11 cellular contexts compared by ENCODE assay signal in genomic region chr1:156691665-156692408, GRCh38. TPM values are rescaled to one million over a fixed set of nuclear protein-coding genes. Genes with fewer than 3 reads are reported as not detected.
DNase-seq lines count a peak whose midpoint lies in the region; ATAC-seq and TF ChIP-seq lines count a peak whose summit lies in the region.
"Had no signal": no experiment of that assay in that cellular context is flagged by ENCODE, and none has a peak within 500 bp of the region (broad histone marks: within the 10 kb centered on the region; RNA-seq: fewer than 3 reads in every experiment).

No MANE protein-coding gene starts in this region.

- H3K27ac Mint-ChIP-seq in natural killer cell treated with Interleukin-12 subunit alpha and Interleukin-12 subunit beta and Interleukin-15 and Interleukin-18, amount 100 ng/mL, for 72 hours = peak overlapping the region in 1 of 2 donors; percentile 28

- H3K36me3 ChIP-seq in WERI-Rb-1 = no peaks in the 10 kb centered on the region
- no peaks in the 10 kb centered on the region for H3K36me3 ChIP-seq in iPS-20b (ENCODE audit: insufficient read depth, low read depth, low read length)
- H3K36me3 ChIP-seq in tibial artery = no peaks in the 10 kb centered on the region
- no peaks in the 10 kb centered on the region for H3K36me3 ChIP-seq in A673 (ENCODE audit: insufficient read depth, low read length, poor library complexity, severe bottlenecking)

- H3K4me1 Mint-ChIP-seq in natural killer cell treated with Interleukin-12 subunit alpha and Interleukin-12 subunit beta and Interleukin-15 and Interleukin-18, amount 100 ng/mL, for 72 hours (ENCODE audit: low read depth in 2 of 2) = peaks cover 18 to 20% of the 10 kb centered on the region in 2 donors

- no peaks in the 10 kb centered on the region for H3K9me3 Mint-ChIP-seq in natural killer cell treated with Interleukin-12 subunit alpha and Interleukin-12 subunit beta and Interleukin-15 and Interleukin-18, amount 100 ng/mL, for 72 hours
- H3K9me3 Mint-ChIP-seq: central memory CD8-positive, alpha-beta T cell had no signal

- H3K4me1 ChIP-seq in iPS-20b (ENCODE audit: insufficient read depth, low read length) (peaks cover 49% of the 10 kb centered on the region), tibial artery (peaks cover 0 to 43% (median 11%) of the 10 kb centered on the region in 4 donors), A673 (ENCODE audit: insufficient read depth, low read length, poor library complexity, severe bottlenecking) (peaks cover 22% of the 10 kb centered on the region)

- H3K27me3 Mint-ChIP-seq in natural killer cell treated with Interleukin-12 subunit alpha and Interleukin-12 subunit beta and Interleukin-15 and Interleukin-18, amount 100 ng/mL, for 72 hours = peaks cover 43 to 50% of the 10 kb centered on the region in 2 donors

- H3K4me3 ChIP-seq in WERI-Rb-1 (ENCODE audit: low read depth, low read length) (no peak overlapping the region), iPS-20b (ENCODE audit: low read length) (peak overlapping the region; percentile 60), tibial artery (no peak overlapping the region), A673 (ENCODE audit: low read depth, low read length, poor library complexity, severe bottlenecking) (no peak overlapping the region)
- H3K4me3 ChIP-seq: testis had no signal

- CTCF ChIA-PET in A673 (lab: Charles Lee) = interaction anchor here (0.6 to 4.7 kb wide), 4 partner anchors 14 to 198 kb away, joined by 3 to 117 read pairs (median 4); partner anchors contain the start of genes ISG20L2 and METTL25B

- intact Hi-C loops in tibial artery (cut with DNase I; ENCODE audit: low total_unique reads) = loop anchor here (2.0 kb wide), 1 partner anchor 33 kb away; no protein-coding TSS in a partner anchor
- intact Hi-C loops in A673 (cut with micrococcal nuclease; ENCODE audit: unreplicated experiment) = no loop called here

- H3K27me3 ChIP-seq in WERI-Rb-1 (ENCODE audit: insufficient read depth, low read depth, severe bottlenecking) (no peaks in the 10 kb centered on the region), iPS-20b (ENCODE audit: insufficient read depth, low read length) (peaks cover 16% of the 10 kb centered on the region; the same call in 1 of the 2 replicates), tibial artery (peaks cover 3 to 56% of the 10 kb centered on the region in 2 donors), A673 (replicated peaks; ENCODE audit: insufficient read depth, low read depth, low read length, poor library complexity) (no peaks in the 10 kb centered on the region)
- H3K27me3 ChIP-seq: testis had no signal

- no peaks in the 10 kb centered on the region for H3K36me3 Mint-ChIP-seq in natural killer cell treated with Interleukin-12 subunit alpha and Interleukin-12 subunit beta and Interleukin-15 and Interleukin-18, amount 100 ng/mL, for 72 hours

- peak; percentile 34 for TF ChIP-seq CTCF in WERI-Rb-1 (IDR thresholded peaks at IDR 0.05; ENCODE audit: low read depth, low read length)
- TF ChIP-seq CTCF in tibial artery (IDR thresholded peaks at IDR 0.05) = no peak
- TF ChIP-seq CTCF in A673 (conservative IDR thresholded peaks at IDR 0.05; ENCODE audit: low read depth, low read length) = no peak

- peak overlapping the region; percentile 78; the same call in 1 of the 2 replicates for H3K9ac ChIP-seq in iPS-20b (ENCODE audit: low read depth, low read length)

- POLR2A ChIA-PET in A673 (lab: Charles Lee; ENCODE audit: low non-redundant PET) = interaction anchor here (1.0 kb wide), 1 partner anchor 34 kb away, joined by 3 read pairs; no protein-coding TSS in a partner anchor

- H3K9me3 ChIP-seq in WERI-Rb-1 (ENCODE audit: severe bottlenecking) (no peaks in the 10 kb centered on the region), iPS-20b (ENCODE audit: insufficient read depth, low read depth, low read length) (no peaks in the 10 kb centered on the region), tibial artery (no peaks in the 10 kb centered on the region), A673 (ENCODE audit: low read depth, low read length, poor library complexity, severe bottlenecking) (no peaks in the 10 kb centered on the region)
- H3K9me3 ChIP-seq: testis had no signal

- no TSS peak for BruUV-seq in A673 (replicated peaks; lab: Mats Ljungman, UMichigan)

- H3K27ac ChIP-seq in WERI-Rb-1 (peak overlapping the region; percentile 82), iPS-20b (ENCODE audit: low read length) (peak overlapping the region; percentile 79), tibial artery (no peak overlapping the region), A673 (ENCODE audit: low read depth, low read length, poor library complexity, severe bottlenecking) (no peak overlapping the region)
- H3K27ac ChIP-seq: testis had no signal

- peak; percentile 72 for DNase-seq in A172 (ENCODE audit: low spot score)
- DNase-seq in HCEC 1CT = peak; percentile 40
- peak; percentile 83 for DNase-seq in WERI-Rb-1
- no peak for DNase-seq in natural killer cell treated with Interleukin-12 subunit alpha and Interleukin-12 subunit beta and Interleukin-15 and Interleukin-18, amount 100 ng/mL, for 72 hours (ENCODE audit: low spot score)
- no peak for DNase-seq in activated CD4-positive, alpha-beta T cell treated with anti-CD3 and anti-CD28 coated beads, Interleukin-2, amount 50 U/mL, for 1 hour
- no peak for DNase-seq in tibial artery
- no peak for DNase-seq in A673 (ENCODE audit: low spot score)
- DNase-seq: activated CD4-positive, alpha-beta T cell treated with anti-CD3 and anti-CD28 coated beads for 1 hour; testis had no signal

- ATAC-seq in natural killer cell treated with Interleukin-12 subunit alpha and Interleukin-12 subunit beta and Interleukin-15 and Interleukin-18, amount 100 ng/mL, for 72 hours = no peak

- H3K4me3 Mint-ChIP-seq in natural killer cell treated with Interleukin-12 subunit alpha and Interleukin-12 subunit beta and Interleukin-15 and Interleukin-18, amount 100 ng/mL, for 72 hours = no peak overlapping the region
- H3K4me3 Mint-ChIP-seq: central memory CD8-positive, alpha-beta T cell had no signal

RNA-seq across cellular contexts. Expression of gene CRABP2, which starts 13.5 kb away (rescaled TPM):
- total RNA-seq in A172 (2014; rRNA removed; shearing (Covaris generic)) = 5.4 and 6.3 TPM in 2 replicates
- total RNA-seq in natural killer cell treated with Interleukin-12 subunit alpha and Interleukin-12 subunit beta and Interleukin-15 and Interleukin-18, amount 100 ng/mL, for 72 hours = 1 to 10 TPM; 2.4 to 4.6 TPM
- 1.1 and 4.0 TPM in 2 replicates for total RNA-seq in A673 (2021)

RNA-seq across cellular contexts. Expression of gene NES, which starts 14.6 kb away (rescaled TPM):
- total RNA-seq in A172 (2014; rRNA removed; shearing (Covaris generic)) = 60.4 and 105 TPM in 2 replicates
- total RNA-seq in natural killer cell treated with Interleukin-12 subunit alpha and Interleukin-12 subunit beta and Interleukin-15 and Interleukin-18, amount 100 ng/mL, for 72 hours = not detected
- 8.7 and 12.3 TPM in 2 replicates for total RNA-seq in A673 (2021)

RNA-seq across cellular contexts. Expression of gene METTL25B, which starts 36.4 kb away (rescaled TPM):
- 4.9 and 5.7 TPM in 2 replicates for total RNA-seq in A172 (2014; rRNA removed; shearing (Covaris generic))
- total RNA-seq in natural killer cell treated with Interleukin-12 subunit alpha and Interleukin-12 subunit beta and Interleukin-15 and Interleukin-18, amount 100 ng/mL, for 72 hours = 10 to 100 TPM; 33.0 to 37.4 TPM
- 20.2 TPM in 2 replicates for total RNA-seq in A673 (2021)

RNA-seq across cellular contexts. Expression of gene ISG20L2, which starts 36.7 kb away (rescaled TPM):
- 18.9 and 25.6 TPM in 2 replicates for total RNA-seq in A172 (2014; rRNA removed; shearing (Covaris generic))
- 10 to 100 TPM; 67.5 to 97.5 TPM for total RNA-seq in natural killer cell treated with Interleukin-12 subunit alpha and Interleukin-12 subunit beta and Interleukin-15 and Interleukin-18, amount 100 ng/mL, for 72 hours
- 45.7 and 46.5 TPM in 2 replicates for total RNA-seq in A673 (2021)

RNA-seq across cellular contexts. Expression of gene MRPL24, which starts 49.1 kb away (rescaled TPM):
- total RNA-seq in A172 (2014; rRNA removed; shearing (Covaris generic)) = 133 and 138 TPM in 2 replicates
- total RNA-seq in natural killer cell treated with Interleukin-12 subunit alpha and Interleukin-12 subunit beta and Interleukin-15 and Interleukin-18, amount 100 ng/mL, for 72 hours = 10 to 100 TPM; 52.9 to 71.2 TPM
- total RNA-seq in A673 (2021) = 85.7 and 92.9 TPM in 2 replicates

Comparison
In these comparisons a context has a peak if more than half of its experiments do, and no peak if none do; other contexts are left out.
1. DNase-seq: peak in A172 (single experiment), HCEC 1CT (single experiment) and WERI-Rb-1 (single experiment); none in natural killer cell treated with Interleukin-12 subunit alpha and Interleukin-12 subunit beta and Interleukin-15 and Interleukin-18, amount 100 ng/mL, for 72 hours (single experiment), activated CD4-positive, alpha-beta T cell treated with anti-CD3 and anti-CD28 coated beads, Interleukin-2, amount 50 U/mL, for 1 hour (single experiment), tibial artery (0 of 2) and A673 (single experiment).
2. H3K27ac ChIP-seq: peak in WERI-Rb-1 (single experiment) and iPS-20b (single experiment); none in tibial artery (0 of 2) and A673 (single experiment).